In genomic region chr1:114369930-114370329, GRCh38 we compare ENCODE assay signal across 18 cellular contexts.
A peak's percentile ranks its signal among the peaks of the same experiment; 100 is the strongest.
DNase-seq lines count a peak whose midpoint lies in the region; ATAC-seq and TF ChIP-seq lines count a peak whose summit lies in the region.
"Had no signal": no experiment of that assay in that cellular context is flagged by ENCODE, and none has a peak within 500 bp of the region (broad histone marks: within the 10 kb centered on the region; RNA-seq: fewer than 3 reads in every experiment).

No MANE protein-coding gene starts in this region.

- H3K9me3 ChIP-seq in esophagus muscularis mucosa (peaks cover 0 to 10% (median 8%) of the 10 kb centered on the region in 4 donors), prostate gland (no peaks in the 10 kb centered on the region)
- H3K9me3 ChIP-seq: A549 had no signal

- intact Hi-C loops in esophagus muscularis mucosa (cut with DNase I) (no loop called here), prostate gland (cut with DNase I) (no loop called here), lower leg skin (cut with DNase I; ENCODE audit: low total_unique reads) (no loop called here)

- H3K36me3 ChIP-seq in BJ (ENCODE audit: control insufficient read depth, insufficient read depth, low read length) (no peaks in the 10 kb centered on the region), esophagus muscularis mucosa (no peaks in the 10 kb centered on the region), prostate gland (no peaks in the 10 kb centered on the region)
- H3K36me3 ChIP-seq: Peyer's patch, WERI-Rb-1 had no signal

- H3K27me3 ChIP-seq in BJ (ENCODE audit: control insufficient read depth, insufficient read depth, low read length) (no peaks in the 10 kb centered on the region), esophagus muscularis mucosa (no peaks in the 10 kb centered on the region), prostate gland (replicated peaks; ENCODE audit: insufficient read depth) (no peaks in the 10 kb centered on the region)
- H3K27me3 ChIP-seq: Peyer's patch had no signal

- DNase-seq in BJ (ENCODE audit: low read depth) (peak; percentile 3), NOMO-1 (lab: John Stamatoyannopoulos, UW; ENCODE audit: unreplicated experiment in 2 of 2) (peak; percentile 35 to 76), esophagus muscularis mucosa (ENCODE audit: extremely low spot score) (no peak), prostate gland (ENCODE audit: low spot score) (no peak), lower leg skin (ENCODE audit: low spot score in 2 of 2) (no peak), Ammon's horn (ENCODE audit: low spot score) (no peak)
- no peak for DNase-seq in activated CD8-positive, alpha-beta memory T cell treated with anti-CD3 and anti-CD28 coated beads, Interleukin-2, amount 50 U/mL, for 48 hours
- DNase-seq: activated CD8-positive, alpha-beta T cell treated with anti-CD3 and anti-CD28 coated beads, Interleukin-2, amount 10 ng/mL, durations not matched to agents 7 days and 5 days; CD8-positive, alpha-beta T cell; DND-41; NCI-H526; nephron progenitor cell; Peyer's patch; stimulated activated CD4-positive, alpha-beta T cell treated with anti-CD3 and anti-CD28 coated beads, Interleukin-2, amount 100 ng/mL, for 24 hours; SW 1271; WERI-Rb-1 had no signal

- WGBS in esophagus muscularis mucosa, result 27% methylated on average over 1 of the region's 1 CpG
- 3% methylated on average over 1 of the region's 1 CpG for WGBS in prostate gland
- WGBS in lower leg skin, 2 donors, result 25 to 32% methylated on average over 1 of the region's 1 CpG

- TF ChIP-seq POLR2A in esophagus muscularis mucosa (IDR thresholded peaks at IDR 0.05; ENCODE audit: low read depth), result no peak
- TF ChIP-seq POLR2A in prostate gland (IDR thresholded peaks at IDR 0.05), result no peak
- no peak for TF ChIP-seq POLR2A in lower leg skin (IDR thresholded peaks at IDR 0.05)

- no peak for TF ChIP-seq EP300 in esophagus muscularis mucosa (IDR thresholded peaks at IDR 0.05)

- ATAC-seq in HG02884 (IDR thresholded peaks at IDR 0.05; ENCODE audit: unreplicated experiment), result no peak
- ATAC-seq: A549; activated CD8-positive, alpha-beta T cell treated with anti-CD3 and anti-CD28 coated beads, Interleukin-2, amount 10 ng/mL, durations not matched to agents 7 days and 5 days; CD8-positive, alpha-beta T cell had no signal

- H3K27ac ChIP-seq in esophagus muscularis mucosa (replicated peaks in 1 of 4) (peak overlapping the region; percentile 54 to 82 (median 72)), prostate gland (peak overlapping the region; percentile 40 to 54)
- H3K27ac ChIP-seq: A549, Peyer's patch, WERI-Rb-1 had no signal

- POLR2A ChIA-PET in BJ (lab: Charles Lee), result no interaction called here

- peaks cover 0 to 52% (median 41%) of the 10 kb centered on the region in 4 donors for H3K4me1 ChIP-seq in esophagus muscularis mucosa
- H3K4me1 ChIP-seq in prostate gland (replicated peaks), result no peaks in the 10 kb centered on the region
- H3K4me1 ChIP-seq: A549, Peyer's patch had no signal

- no peak for TF ChIP-seq CTCF in BJ (IDR thresholded peaks at IDR 0.05; ENCODE audit: insufficient read depth, low read depth, low read length)
- TF ChIP-seq CTCF in esophagus muscularis mucosa (IDR thresholded peaks at IDR 0.05), result peak in 1 of 3 experiments; percentile 10
- no peak for TF ChIP-seq CTCF in prostate gland (IDR thresholded peaks at IDR 0.05)
- no peak for TF ChIP-seq CTCF in lower leg skin (IDR thresholded peaks at IDR 0.05)

- no peak overlapping the region for H3K4me3 ChIP-seq in BJ (ENCODE audit: low read depth, low read length)
- H3K4me3 ChIP-seq in esophagus muscularis mucosa, result no peak overlapping the region
- H3K4me3 ChIP-seq in prostate gland, result no peak overlapping the region
- H3K4me3 ChIP-seq in lower leg skin (ENCODE audit: low read depth, poor library complexity, severe bottlenecking), result no peak overlapping the region
- H3K4me3 ChIP-seq: A549, Peyer's patch had no signal

- CTCF ChIA-PET in BJ (lab: Yijun Ruan, JAX), result interaction anchor here (0.6 to 1.8 kb wide), 3 partner anchors 10 to 24 kb away, joined by 3 to 8 read pairs (median 3); no protein-coding TSS in a partner anchor

Comparison
In these comparisons a context has a peak if more than half of its experiments do, and no peak if none do; other contexts are left out.
1. DNase-seq: peak in BJ (single experiment) and NOMO-1 (2 of 2); none in esophagus muscularis mucosa (single experiment), prostate gland (single experiment), activated CD8-positive, alpha-beta memory T cell treated with anti-CD3 and anti-CD28 coated beads, Interleukin-2, amount 50 U/mL, for 48 hours (single experiment), lower leg skin (0 of 2) and Ammon's horn (single experiment).